ENCODE assay signal across 16 cellular contexts in the genomic region with DNA sequence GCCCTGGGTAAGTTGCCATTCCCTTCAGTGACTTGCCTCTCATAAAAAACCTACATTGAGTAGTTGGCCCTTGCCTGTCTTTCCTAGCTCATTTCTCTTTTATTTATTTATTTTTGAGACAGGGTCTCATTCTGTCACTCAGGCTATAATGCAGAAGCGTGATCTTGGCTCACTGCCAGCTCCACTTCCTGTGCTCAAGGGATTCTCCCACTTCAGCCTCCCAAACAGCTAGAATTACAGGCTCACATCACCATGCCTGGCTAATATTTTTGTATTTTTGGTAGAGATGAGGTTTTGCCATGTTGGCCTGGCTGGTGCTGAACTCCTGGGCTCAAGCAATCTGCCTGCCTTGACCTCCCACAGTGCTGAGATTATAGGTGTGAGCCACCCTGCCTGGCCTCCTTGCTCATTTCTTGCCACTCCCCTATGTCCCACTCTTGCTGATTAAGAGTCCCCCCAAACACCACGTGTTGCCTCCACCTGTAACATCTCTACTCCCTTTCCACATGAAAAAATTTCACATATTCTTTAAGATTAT. TPM values are rescaled to one million over a fixed set of nuclear protein-coding genes. Genes with fewer than 3 reads are reported as not detected.
DNase-seq lines count a peak whose midpoint lies in the region; ATAC-seq and TF ChIP-seq lines count a peak whose summit lies in the region.
"Had no signal": no experiment of that assay in that cellular context is flagged by ENCODE, and none has a peak within 500 bp of the region (broad histone marks: within the 10 kb centered on the region; RNA-seq: fewer than 3 reads in every experiment).

No MANE protein-coding gene starts in this region.

- no peaks in the 10 kb centered on the region for H3K27me3 ChIP-seq in AG04450 (ENCODE audit: control insufficient read depth, insufficient read depth, low read length)
- H3K27me3 ChIP-seq: foreskin keratinocyte had no signal

- POLR2A ChIA-PET in AG04450 (lab: Yijun Ruan, JAX) = no interaction called here
- POLR2A ChIA-PET in HEK293 (lab: Yijun Ruan, JAX) = interaction anchor here (0.9 kb wide), 1 partner anchor 14 kb away, joined by 3 read pairs; no protein-coding TSS in a partner anchor

- no peak for DNase-seq in AG04450 (ENCODE audit: low read depth, low spot score)
- peak; percentile 31 for DNase-seq in NCI-H748 treated with DMSO at 0.1 percent for 48 hours (lab: John Stamatoyannopoulos, UW)
- peak; percentile 29 for DNase-seq in fibroblast of villous mesenchyme (ENCODE audit: low read depth)
- DNase-seq in kidney glomerular epithelial cell (lab: John Stamatoyannopoulos, UW) = no peak
- no peak for DNase-seq in GM20000 (ENCODE audit: low spot score)
- DNase-seq: activated naive CD8-positive, alpha-beta T cell treated with anti-CD3 and anti-CD28 coated beads, Interleukin-2, amount 10 ng/mL, durations not matched to agents 7 days and 5 days; foreskin keratinocyte; NK-92 treated with Interleukin-12 subunit alpha and Interleukin-12 subunit beta, amount 100 ng/mL, for 24 hours; nucleus accumbens had no signal

- no peaks in the 10 kb centered on the region for H3K4me1 ChIP-seq in HEK293 (ENCODE audit: control insufficient read depth, insufficient read depth, low read length)
- H3K4me1 ChIP-seq: foreskin keratinocyte had no signal

- H3K4me3 ChIP-seq in AG04450 (ENCODE audit: low read depth, low read length) (no peak overlapping the region), HEK293 (ENCODE audit: low read depth, low read length) (no peak overlapping the region), fibroblast of villous mesenchyme (ENCODE audit: low read depth, low read length) (no peak overlapping the region)
- H3K4me3 ChIP-seq: coronary artery had no signal

- H3K27ac ChIP-seq in AG04450 (ENCODE audit: low read depth, low read length) (peak overlapping the region; percentile 86), HEK293 (ENCODE audit: extremely low read depth, low read depth, low read length) (no peak overlapping the region)
- H3K27ac ChIP-seq: coronary artery, foreskin keratinocyte had no signal

- ATAC-seq in HG03039 (IDR thresholded peaks at IDR 0.05; ENCODE audit: unreplicated experiment) = no peak
- no peak for ATAC-seq in esophagus mucosa
- ATAC-seq: foreskin keratinocyte; stimulated activated effector memory CD8-positive, alpha-beta T cell treated with anti-CD3 and anti-CD28 coated beads, Interleukin-12 subunit alpha, Interleukin-12 subunit beta, amount 100 ng/mL, for 72 hours had no signal

- H3K36me3 ChIP-seq in HEK293 (ENCODE audit: control insufficient read depth in 2 of 2, insufficient read depth in 1 of 2, low read length in 2 of 2) = no peaks in the 10 kb centered on the region

- TF ChIP-seq CTCF in AG04450 (IDR thresholded peaks at IDR 0.05; ENCODE audit: low read depth, low read length) (no peak), HEK293 (tag by site-specific recombination; IDR thresholded peaks at IDR 0.05) (no peak), fibroblast of villous mesenchyme (IDR thresholded peaks at IDR 0.05; ENCODE audit: insufficient read depth, low read depth, low read length) (no peak), GM20000 (IDR thresholded peaks at IDR 0.05; ENCODE audit: extremely low read depth, missing control alignments) (no peak)

- CTCF ChIA-PET in AG04450 (lab: Charles Lee) (interaction anchor here (1.4 to 3.1 kb wide), 2 partner anchors 13 to 61 kb away, joined by 4 to 14 read pairs; partner anchors contain the start of gene EVA1A), HEK293 (lab: Yijun Ruan, JAX) (interaction anchor here (0.6 to 1.6 kb wide), 4 partner anchors 14 to 83 kb away, joined by 3 to 9 read pairs (median 4); no protein-coding TSS in a partner anchor)

- H3K9me3 ChIP-seq in AG04450 (ENCODE audit: control insufficient read depth, insufficient read depth, low read length) = no peaks in the 10 kb centered on the region
- no peaks in the 10 kb centered on the region for H3K9me3 ChIP-seq in HEK293 (ENCODE audit: control insufficient read depth, insufficient read depth, low read depth, low read length)

TF ChIP-seq in HEK293, 187 proteins besides CTCF, POLR2A, EP300 and RAD21:
- peak; percentile 84 for TF ChIP-seq SCRT2 (tag by site-specific recombination; IDR thresholded peaks at IDR 0.05)
- TF ChIP-seq ZNF175 (tag by site-specific recombination; IDR thresholded peaks at IDR 0.05) = no peak
- no peak for TF ChIP-seq ZNF184 (tag by site-specific recombination; IDR thresholded peaks at IDR 0.05)
- TF ChIP-seq SCRT1 (tag by site-specific recombination; IDR thresholded peaks at IDR 0.05; ENCODE audit: borderline replicate concordance) = peak; percentile 40; the same call in 1 of the 2 replicates
- TF ChIP-seq ZNF214 (tag by site-specific recombination; IDR thresholded peaks at IDR 0.05; ENCODE audit: borderline replicate concordance) = no peak
- no peak for TF ChIP-seq ZNF843 (tag by site-specific recombination; IDR thresholded peaks at IDR 0.05)
- TF ChIP-seq OSR2 (tag by site-specific recombination; IDR thresholded peaks at IDR 0.05) = no peak
- TF ChIP-seq ZFP69B (tag by site-specific recombination; IDR thresholded peaks at IDR 0.05) = no peak
- 0 out of 2 replicates have a peak, but pooled peaks have one; percentile 33 for TF ChIP-seq ZNF350 (tag by site-specific recombination; IDR thresholded peaks at IDR 0.05)
- no peak for TF ChIP-seq ZSCAN16 (tag by site-specific recombination; IDR thresholded peaks at IDR 0.05)
- TF ChIP-seq ZNF404 (tag by site-specific recombination; IDR thresholded peaks at IDR 0.05) = no peak
- TF ChIP-seq, protein P1, sequence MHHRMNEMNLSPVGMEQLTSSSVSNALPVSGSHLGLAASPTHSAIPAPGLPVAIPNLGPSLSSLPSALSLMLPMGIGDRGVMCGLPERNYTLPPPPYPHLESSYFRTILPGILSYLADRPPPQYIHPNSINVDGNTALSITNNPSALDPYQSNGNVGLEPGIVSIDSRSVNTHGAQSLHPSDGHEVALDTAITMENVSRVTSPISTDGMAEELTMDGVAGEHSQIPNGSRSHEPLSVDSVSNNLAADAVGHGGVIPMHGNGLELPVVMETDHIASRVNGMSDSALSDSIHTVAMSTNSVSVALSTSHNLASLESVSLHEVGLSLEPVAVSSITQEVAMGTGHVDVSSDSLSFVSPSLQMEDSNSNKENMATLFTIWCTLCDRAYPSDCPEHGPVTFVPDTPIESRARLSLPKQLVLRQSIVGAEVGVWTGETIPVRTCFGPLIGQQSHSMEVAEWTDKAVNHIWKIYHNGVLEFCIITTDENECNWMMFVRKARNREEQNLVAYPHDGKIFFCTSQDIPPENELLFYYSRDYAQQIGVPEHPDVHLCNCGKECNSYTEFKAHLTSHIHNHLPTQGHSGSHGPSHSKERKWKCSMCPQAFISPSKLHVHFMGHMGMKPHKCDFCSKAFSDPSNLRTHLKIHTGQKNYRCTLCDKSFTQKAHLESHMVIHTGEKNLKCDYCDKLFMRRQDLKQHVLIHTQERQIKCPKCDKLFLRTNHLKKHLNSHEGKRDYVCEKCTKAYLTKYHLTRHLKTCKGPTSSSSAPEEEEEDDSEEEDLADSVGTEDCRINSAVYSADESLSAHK (tag by site-specific recombination; IDR thresholded peaks at IDR 0.05) = no peak
- TF ChIP-seq ZNF501 (tag by site-specific recombination; IDR thresholded peaks at IDR 0.05) = no peak

RNA-seq across cellular contexts. Expression of gene EVA1A, which starts 12.6 kb away (rescaled TPM):
- polyA plus RNA-seq in AG04450 (2011; rRNA removed) = 22.8 and 32.5 TPM in 2 replicates
- polyA minus RNA-seq in AG04450 (2011; rRNA and poly(A)+ RNA removed) = 28.4 and 52.5 TPM in 2 replicates
- 44.9 and 48.3 TPM in 2 replicates for total RNA-seq in fibroblast of villous mesenchyme
- total RNA-seq in esophagus mucosa = 0.56 TPM
- total RNA-seq: activated naive CD8-positive, alpha-beta T cell treated with anti-CD3 and anti-CD28 coated beads, Interleukin-2, amount 10 ng/mL, durations not matched to agents 7 days and 5 days; CD4-positive, alpha-beta memory T cell; T-helper 2 cell treated with Interferon-gamma antibody and Interleukin-4, amounts not matched to agents 100 ng/mL and 5 ng/mL, for 36 hours had no signal
- polyA plus RNA-seq: CD4-positive, alpha-beta memory T cell had no signal

Comparison
In these comparisons a context has a peak if more than half of its experiments do, and no peak if none do; other contexts are left out.
1. DNase-seq: peak in NCI-H748 treated with DMSO at 0.1 percent for 48 hours (single experiment) and fibroblast of villous mesenchyme (single experiment); none in AG04450 (single experiment), kidney glomerular epithelial cell (single experiment) and GM20000 (single experiment).
2. RNA of gene EVA1A, which starts 12.6 kb away (total RNA-seq): 44.9 to 48.3 TPM in fibroblast of villous mesenchyme; 0.56 TPM in esophagus mucosa (single experiment); every median in the first group is over 10 times any median in the second.